In genomic region chr3:171328419-171329082, GRCh38 we compare ENCODE assay signal across 8 cellular contexts.
DNase-seq lines count a peak whose midpoint lies in the region; ATAC-seq and TF ChIP-seq lines count a peak whose summit lies in the region.

No MANE protein-coding gene starts in this region.

- peak overlapping the region; percentile 51 for H3K4me3 ChIP-seq in CD4-positive, CD25-positive, alpha-beta regulatory T cell (ENCODE audit: low read depth, low read length)
- no peak overlapping the region for H3K4me3 ChIP-seq in WERI-Rb-1 (ENCODE audit: low read depth, low read length)
- no peak overlapping the region for H3K4me3 ChIP-seq in epithelial cell of esophagus (ENCODE audit: low read length)

- ATAC-seq in CD4-positive, CD25-positive, alpha-beta regulatory T cell (ENCODE audit: low read depth in 2 of 2), result peak; percentile 85 to 88
- ATAC-seq in GM18520 (IDR thresholded peaks at IDR 0.05; ENCODE audit: unreplicated experiment) (no peak), GM18870 (IDR thresholded peaks at IDR 0.05; ENCODE audit: unreplicated experiment) (no peak)

- no peak overlapping the region for H3K27ac ChIP-seq in CD4-positive, CD25-positive, alpha-beta regulatory T cell (ENCODE audit: insufficient read depth, low read length, poor library complexity, severe bottlenecking)
- no peak overlapping the region for H3K27ac ChIP-seq in WERI-Rb-1

- H3K27me3 Mint-ChIP-seq in CD4-positive, CD25-positive, alpha-beta regulatory T cell, result no peaks in the 10 kb centered on the region

- H3K27me3 ChIP-seq in CD4-positive, CD25-positive, alpha-beta regulatory T cell (ENCODE audit: control insufficient read depth, insufficient read depth, low read length), result no peaks in the 10 kb centered on the region
- no peaks in the 10 kb centered on the region for H3K27me3 ChIP-seq in WERI-Rb-1 (ENCODE audit: insufficient read depth, low read depth, severe bottlenecking)

- H3K9me3 Mint-ChIP-seq in CD4-positive, CD25-positive, alpha-beta regulatory T cell, result peaks cover 0 to 2% (median 0%) of the 10 kb centered on the region in 7 donors

- peak overlapping the region in 3 of 4 donors; percentile 37 to 81 (median 61) for H3K4me3 Mint-ChIP-seq in CD4-positive, CD25-positive, alpha-beta regulatory T cell

- no peaks in the 10 kb centered on the region for H3K9me3 ChIP-seq in CD4-positive, CD25-positive, alpha-beta regulatory T cell (ENCODE audit: control insufficient read depth in 2 of 2, low read length in 2 of 2)
- H3K9me3 ChIP-seq in WERI-Rb-1 (ENCODE audit: severe bottlenecking), result no peaks in the 10 kb centered on the region

- peaks cover 4 to 64% (median 46%) of the 10 kb centered on the region in 4 donors for H3K4me1 Mint-ChIP-seq in CD4-positive, CD25-positive, alpha-beta regulatory T cell

- peak overlapping the region in 2 of 3 donors; percentile 62 to 89 for H3K27ac Mint-ChIP-seq in CD4-positive, CD25-positive, alpha-beta regulatory T cell

- H3K36me3 ChIP-seq in CD4-positive, CD25-positive, alpha-beta regulatory T cell (ENCODE audit: control insufficient read depth, insufficient read depth, low read length), result no peaks in the 10 kb centered on the region
- H3K36me3 ChIP-seq in WERI-Rb-1, result no peaks in the 10 kb centered on the region

- TF ChIP-seq CTCF in WERI-Rb-1 (IDR thresholded peaks at IDR 0.05; ENCODE audit: low read depth, low read length) (peak; percentile 72), epithelial cell of esophagus (IDR thresholded peaks at IDR 0.05; ENCODE audit: insufficient read depth, low read depth, low read length, missing control alignments) (no peak)

- H3K4me1 ChIP-seq in CD4-positive, CD25-positive, alpha-beta regulatory T cell (ENCODE audit: control insufficient read depth, insufficient read depth, low read length, poor library complexity, severe bottlenecking), result peaks cover 22% of the 10 kb centered on the region

- H3K36me3 Mint-ChIP-seq in CD4-positive, CD25-positive, alpha-beta regulatory T cell, result peaks cover 8% of the 10 kb centered on the region

- DNase-seq in CD4-positive, CD25-positive, alpha-beta regulatory T cell, result peak; percentile 21 to 87 (median 67)
- DNase-seq in HT1080 (ENCODE audit: low read depth) (peak; percentile 70), WERI-Rb-1 (peak; percentile 56), epithelial cell of esophagus (ENCODE audit: low read depth) (peak; percentile 21), islet precursor cell (no peak)
- peak; percentile 21 for DNase-seq in stimulated activated CD4-positive, alpha-beta T cell treated with anti-CD3 and anti-CD28 coated beads, Interleukin-4, amount 100 ng/mL, for 24 hours

Comparison
In these comparisons a context has a peak if more than half of its experiments do, and no peak if none do; other contexts are left out.
1. ATAC-seq: peak in CD4-positive, CD25-positive, alpha-beta regulatory T cell (2 of 2); none in GM18520 (single experiment) and GM18870 (single experiment).